Comparison of ENCODE assay signal across 15 cellular contexts in the genomic region with DNA sequence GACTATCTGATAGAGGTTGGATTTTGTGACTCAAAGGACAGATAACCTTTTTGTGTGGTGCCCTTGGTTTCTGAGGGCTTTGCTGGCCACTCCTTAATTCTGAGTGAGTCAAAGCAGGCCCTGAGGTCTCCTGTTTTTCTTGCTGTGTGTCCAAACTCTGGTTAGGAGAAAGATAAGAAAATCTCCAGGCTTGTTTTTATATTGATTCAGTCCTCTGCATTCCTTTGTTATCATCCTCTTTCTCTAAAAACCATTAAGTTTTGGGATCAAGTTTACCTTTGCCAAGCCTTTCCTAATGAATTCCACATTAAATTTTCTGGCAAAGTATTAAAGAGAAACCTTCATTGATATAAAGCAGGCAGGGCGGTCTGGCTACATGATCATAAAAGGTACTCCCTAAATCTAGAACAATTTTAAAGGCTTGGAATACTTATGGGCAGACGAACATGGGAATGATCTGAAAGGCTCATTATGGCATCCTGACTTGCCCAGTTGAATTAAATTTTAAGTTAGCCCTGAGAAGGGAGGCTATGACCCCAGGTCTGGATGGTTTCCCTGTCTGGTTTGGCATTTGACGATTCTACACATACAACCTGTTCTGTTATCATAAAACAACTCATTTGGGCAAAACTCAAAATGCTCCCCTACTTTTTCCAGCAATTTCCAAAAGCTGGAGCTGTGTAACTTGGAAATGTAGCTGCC. TPM values are rescaled to one million over a fixed set of nuclear protein-coding genes. Genes with fewer than 3 reads are reported as not detected.
"Had no signal": no experiment of that assay in that cellular context is flagged by ENCODE, and none has a peak within 500 bp of the region (broad histone marks: within the 10 kb centered on the region; RNA-seq: fewer than 3 reads in every experiment).

No MANE protein-coding gene starts in this region.

- H3K36me3 ChIP-seq: cardiac muscle cell had no signal

- ATAC-seq: activated naive CD4-positive, alpha-beta T cell treated with anti-CD3 and anti-CD28 coated beads, Interleukin-2, amount 50 U/mL, for 72 hours; activated T-cell treated with anti-CD3 and anti-CD28 coated beads, Interleukin-2, amount 50 U/mL, for 4 hours; T-cell had no signal

- DNase-seq: activated CD4-positive, alpha-beta memory T cell treated with anti-CD3 and anti-CD28 coated beads for 36 hours; activated effector memory CD4-positive, alpha-beta T cell treated with anti-CD3 and anti-CD28 coated beads, Interleukin-2, amount 50 U/mL, for 16 hours; activated T-cell treated with anti-CD3 and anti-CD28 coated beads, Interleukin-2, amount 50 U/mL, for 4 hours; anterior cingulate cortex; glutamatergic neuron; mammary epithelial cell; nephron progenitor cell; stimulated activated CD4-positive, alpha-beta T cell treated with anti-CD3 and anti-CD28 coated beads, Interleukin-4, amount 100 ng/mL, for 24 hours; T-cell; T1000; testis had no signal

- H3K4me1 ChIP-seq: testis had no signal

- H3K27ac ChIP-seq: cardiac muscle cell, epithelial cell of prostate, VCaP had no signal

- H3K9me3 ChIP-seq: testis had no signal

- H3K27me3 ChIP-seq: cardiac muscle cell, testis had no signal

- H3K4me3 ChIP-seq: cardiac muscle cell, testis had no signal

RNA-seq across cellular contexts. Expression of gene ZBTB8B, which starts 20.8 kb away (rescaled TPM):
- total RNA-seq: activated CD4-positive, alpha-beta memory T cell treated with anti-CD3 and anti-CD28 coated beads for 36 hours; activated naive CD4-positive, alpha-beta T cell treated with anti-CD3 and anti-CD28 coated beads, Interleukin-2, amount 50 U/mL, for 72 hours; activated T-cell treated with anti-CD3 and anti-CD28 coated beads, Interleukin-2, amount 50 U/mL, for 4 hours had no signal
